8 cellular contexts compared by ENCODE assay signal in the genomic region with DNA sequence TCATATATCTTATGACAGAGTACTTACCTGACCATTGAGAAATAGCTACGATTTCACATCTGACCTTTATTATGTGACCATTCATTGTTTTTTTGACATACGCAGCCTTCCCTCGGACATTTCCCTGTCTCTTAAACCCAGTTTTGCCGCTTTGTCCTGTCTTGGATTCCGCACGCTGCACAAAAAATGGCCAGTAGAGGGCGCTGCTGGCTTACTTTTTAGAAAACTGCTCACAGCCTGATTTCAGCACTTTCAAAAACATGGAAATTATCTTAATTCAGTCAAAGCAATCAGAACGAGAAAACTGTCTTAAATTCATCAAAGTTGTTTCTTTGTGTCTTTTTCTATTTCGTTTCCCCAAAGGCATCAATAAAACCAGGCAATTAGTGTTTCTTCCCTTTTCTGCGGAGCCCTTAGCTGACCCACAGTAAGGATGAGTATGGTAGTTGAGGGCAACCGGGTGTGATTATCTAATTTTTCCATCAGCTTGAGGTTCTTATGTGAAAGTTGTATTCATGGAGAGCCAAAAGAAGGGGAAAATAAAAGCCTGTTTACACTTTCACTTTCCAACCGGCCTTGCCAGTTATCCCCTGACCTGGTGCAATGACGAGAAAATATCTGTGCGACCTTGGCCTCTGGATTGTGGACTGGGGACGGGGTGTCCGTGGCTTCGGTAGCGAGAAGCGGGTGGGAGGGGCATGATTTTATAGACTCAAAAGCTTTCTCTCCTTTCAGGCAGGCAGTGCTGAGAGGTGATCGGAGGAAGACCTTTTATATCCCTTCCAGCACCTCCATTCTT.
DNase-seq lines count a peak whose midpoint lies in the region; ATAC-seq, FAIRE-seq and TF ChIP-seq lines count a peak whose summit lies in the region.

No MANE protein-coding gene starts in this region.

- H3K27me3 ChIP-seq in endocrine pancreas (ENCODE audit: control insufficient read depth, insufficient read depth, low read length), result no peaks in the 10 kb centered on the region

- H3K9me3 ChIP-seq in endocrine pancreas (ENCODE audit: control insufficient read depth, low read length), result no peaks in the 10 kb centered on the region

- DNase-seq in GM12892 (ENCODE audit: insufficient read length), result peak; percentile 2
- DNase-seq in NCI-H748 (lab: John Stamatoyannopoulos, UW; ENCODE audit: unreplicated experiment), result peak; percentile 89
- peak; percentile 34 to 58 for DNase-seq in activated CD8-positive, alpha-beta memory T cell treated with anti-CD3 and anti-CD28 coated beads for 1 hour (ENCODE audit: extremely low read depth in 1 of 2, low read depth in 1 of 2)
- DNase-seq in mesothelial cell of epicardium (ENCODE audit: low spot score in 2 of 2, unreplicated experiment in 2 of 2), result peak; percentile 59 to 92
- peak; percentile 31 to 40 for DNase-seq in stimulated activated CD8-positive, alpha-beta memory T cell treated with anti-CD3 and anti-CD28 coated beads, Interleukin-15, amount 100 ng/mL, for 48 hours (ENCODE audit: low read depth in 2 of 2)

- H3K4me3 ChIP-seq in endocrine pancreas (ENCODE audit: control insufficient read depth, insufficient read depth, low read length), result peak overlapping the region; percentile 65

- no peaks in the 10 kb centered on the region for H3K36me3 ChIP-seq in endocrine pancreas (ENCODE audit: control insufficient read depth, insufficient read depth, low read length)

- peak overlapping the region; percentile 44 for H3K4me3 Mint-ChIP-seq in mesothelial cell of epicardium

- no peak for TF ChIP-seq POLR2A in GM12892 (IDR thresholded peaks at IDR 0.05; ENCODE audit: low read depth, low read length)

- no peak overlapping the region for H3K27ac Mint-ChIP-seq in mesothelial cell of epicardium

- H3K27me3 Mint-ChIP-seq in mesothelial cell of epicardium (ENCODE audit: low read depth), result peaks cover 40% of the 10 kb centered on the region

- no peak overlapping the region for H3K27ac ChIP-seq in 22Rv1

- peak; percentile 73 for ATAC-seq in HG03354 (IDR thresholded peaks at IDR 0.05; ENCODE audit: poor library complexity, severe bottlenecking, unreplicated experiment)

- TF ChIP-seq CTCF in 22Rv1 (IDR thresholded peaks at IDR 0.05) (peak; percentile 93), mesothelial cell of epicardium (IDR thresholded peaks at IDR 0.05; ENCODE audit: unreplicated experiment) (peak; percentile 99)

- H3K4me1 ChIP-seq in endocrine pancreas (ENCODE audit: control insufficient read depth, insufficient read depth, low read length), result peaks cover 4% of the 10 kb centered on the region

- FAIRE-seq in GM12892 (lab: Jason Lieb, UNC), result peak; percentile 84

- H3K36me3 Mint-ChIP-seq in mesothelial cell of epicardium, result no peaks in the 10 kb centered on the region

- H3K9ac ChIP-seq in endocrine pancreas (ENCODE audit: control insufficient read depth, insufficient read depth, low read length), result peak overlapping the region; percentile 24

- H3K9me3 Mint-ChIP-seq in mesothelial cell of epicardium, result no peaks in the 10 kb centered on the region

- H3K4me1 Mint-ChIP-seq in mesothelial cell of epicardium, result peaks cover 12% of the 10 kb centered on the region

Comparison
In these comparisons a context has a peak if more than half of its experiments do, and no peak if none do; other contexts are left out.
1. DNase-seq: peak in every context shown above with its lines; median percentile 89 in NCI-H748; 76 in mesothelial cell of epicardium; 46 in activated CD8-positive, alpha-beta memory T cell treated with anti-CD3 and anti-CD28 coated beads for 1 hour; 36 in stimulated activated CD8-positive, alpha-beta memory T cell treated with anti-CD3 and anti-CD28 coated beads, Interleukin-15, amount 100 ng/mL, for 48 hours; 2 in GM12892.